1 cellular context compared by ENCODE assay signal in genomic region chr4:138255917-138256597, GRCh38.
TF ChIP-seq lines count a peak whose summit lies in the region.

No MANE protein-coding gene starts in this region.

TF ChIP-seq in A549, 52 proteins besides CTCF, POLR2A, EP300 and RAD21 (continued from another document):
- TF ChIP-seq BCL3 (IDR thresholded peaks at IDR 0.05) (0 out of 3 replicates have a peak, but pooled peaks have one; percentile 42), FOSB (CRISPR knock-in tag; IDR thresholded peaks at IDR 0.05) (0 out of 2 replicates have a peak, but pooled peaks have one; percentile 56), GATA3 (IDR thresholded peaks at IDR 0.05; ENCODE audit: borderline replicate concordance) (no peak), ZC3H11A (IDR thresholded peaks at IDR 0.05) (no peak), MAFK (IDR thresholded peaks at IDR 0.05; ENCODE audit: partially characterized antibody) (no peak), MAZ (IDR thresholded peaks at IDR 0.05; ENCODE audit: borderline replicate concordance, low read depth, low read length) (no peak)
